8 cellular contexts compared by ENCODE assay signal in genomic region chr10:24901686-24902399, GRCh38. TPM values are rescaled to one million over a fixed set of nuclear protein-coding genes. Genes with fewer than 3 reads are reported as not detected.
DNase-seq lines count a peak whose midpoint lies in the region; ATAC-seq lines count a peak whose summit lies in the region.

No MANE protein-coding gene starts in this region.

- DNase-seq in DMS53 treated with DMSO at 0.1 percent for 48 hours (lab: John Stamatoyannopoulos, UW; ENCODE audit: unreplicated experiment) (peak; percentile 12), HPDE6-E6E7 (ENCODE audit: extremely low spot score) (peak; percentile 67), iPS-NIHi7 (ENCODE audit: extremely low spot score) (peak; percentile 44), DMS153 treated with DMSO at 0.1 percent for 48 hours (lab: John Stamatoyannopoulos, UW; ENCODE audit: unreplicated experiment) (no peak), NCI-H2196 treated with DMSO at 0.1 percent for 48 hours (lab: John Stamatoyannopoulos, UW; ENCODE audit: unreplicated experiment) (no peak)

- H3K4me1 Mint-ChIP-seq in activated T-helper 17 cell treated with anti-CD3 and anti-CD28 coated beads, Interleukin-2, amount 50 U/mL, for 72 hours, result peaks cover 32% of the 10 kb centered on the region

- H3K4me3 ChIP-seq in subcutaneous abdominal adipose tissue (ENCODE audit: low read depth in 1 of 5, low read length in 5 of 5), result peak overlapping the region in 1 of 5 donors; percentile 6

- H3K9ac ChIP-seq in subcutaneous abdominal adipose tissue (ENCODE audit: low read length in 5 of 5), result no peak overlapping the region

- H3K27ac ChIP-seq in subcutaneous abdominal adipose tissue (ENCODE audit: low read depth, low read length), result peak overlapping the region; percentile 46

- H3K36me3 Mint-ChIP-seq in activated T-helper 17 cell treated with anti-CD3 and anti-CD28 coated beads, Interleukin-2, amount 50 U/mL, for 72 hours (ENCODE audit: low read depth), result no peaks in the 10 kb centered on the region

- no peaks in the 10 kb centered on the region for H3K9me3 Mint-ChIP-seq in activated T-helper 17 cell treated with anti-CD3 and anti-CD28 coated beads, Interleukin-2, amount 50 U/mL, for 72 hours

- no peaks in the 10 kb centered on the region for H3K27me3 Mint-ChIP-seq in activated T-helper 17 cell treated with anti-CD3 and anti-CD28 coated beads, Interleukin-2, amount 50 U/mL, for 72 hours

- peak overlapping the region; percentile 63 for H3K4me3 Mint-ChIP-seq in activated T-helper 17 cell treated with anti-CD3 and anti-CD28 coated beads, Interleukin-2, amount 50 U/mL, for 72 hours

- peak; percentile 43 for ATAC-seq in GM19397 (IDR thresholded peaks at IDR 0.05; ENCODE audit: unreplicated experiment)
- ATAC-seq in activated T-helper 17 cell treated with anti-CD3 and anti-CD28 coated beads, Interleukin-2, amount 50 U/mL, for 72 hours (replicated peaks), result peak; percentile 59

- H3K9me3 ChIP-seq in subcutaneous abdominal adipose tissue (ENCODE audit: control insufficient read depth in 5 of 5, low read length in 5 of 5), result no peaks in the 10 kb centered on the region

- H3K4me1 ChIP-seq in subcutaneous abdominal adipose tissue (ENCODE audit: control insufficient read depth in 5 of 5, insufficient read depth in 5 of 5, low read length in 5 of 5), result peaks cover 4 to 14% (median 12%) of the 10 kb centered on the region in 5 donors

- no peaks in the 10 kb centered on the region for H3K27me3 ChIP-seq in subcutaneous abdominal adipose tissue (ENCODE audit: control insufficient read depth in 5 of 5, insufficient read depth in 4 of 5, low read length in 5 of 5)

- no peaks in the 10 kb centered on the region for H3K36me3 ChIP-seq in subcutaneous abdominal adipose tissue (ENCODE audit: control insufficient read depth in 5 of 5, insufficient read depth in 5 of 5, low read length in 5 of 5)

- H3K27ac Mint-ChIP-seq in activated T-helper 17 cell treated with anti-CD3 and anti-CD28 coated beads, Interleukin-2, amount 50 U/mL, for 72 hours, result peak overlapping the region; percentile 90

RNA-seq across cellular contexts. Expression of gene PRTFDC1, which starts 50.6 kb away (rescaled TPM):
- total RNA-seq in activated T-helper 17 cell treated with anti-CD3 and anti-CD28 coated beads, Interleukin-2, amount 50 U/mL, for 72 hours, result under 1 TPM; 0.58 to 0.77 TPM

Comparison
In these comparisons a context has a peak if more than half of its experiments do, and no peak if none do; other contexts are left out.
1. DNase-seq: peak in DMS53 treated with DMSO at 0.1 percent for 48 hours (single experiment), HPDE6-E6E7 (single experiment) and iPS-NIHi7 (single experiment); none in DMS153 treated with DMSO at 0.1 percent for 48 hours (single experiment) and NCI-H2196 treated with DMSO at 0.1 percent for 48 hours (single experiment).